ENCODE assay signal across 9 cellular contexts in genomic region chr6:155813548-155813947, GRCh38.
"Had no signal": no experiment of that assay in that cellular context is flagged by ENCODE, and none has a peak within 500 bp of the region (broad histone marks: within the 10 kb centered on the region; RNA-seq: fewer than 3 reads in every experiment).

No MANE protein-coding gene starts in this region.

- H3K36me3 ChIP-seq: HAP-1 had no signal

- ATAC-seq: GM23338, HCT116 had no signal

- DNase-seq: GM23248, GOT3, H7, H9, HCEC 1CT, HFFc6 had no signal

- H3K4me3 ChIP-seq: GM23248, GM23338, HAP-1 had no signal

- H3K27ac Mint-ChIP-seq: GM23338, H9, HFFc6 had no signal

- H3K27ac ChIP-seq: GM23248 had no signal

- H3K4me3 Mint-ChIP-seq: GM23338, H9, HFFc6 had no signal

- H3K9me3 ChIP-seq: HAP-1 had no signal

- H3K9me3 Mint-ChIP-seq: GM23338, H9, HFFc6 had no signal
